Comparison of ENCODE assay signal across 8 cellular contexts in genomic region chrX:103584606-103585005, GRCh38. TPM values are rescaled to one million over a fixed set of nuclear protein-coding genes. Genes with fewer than 3 reads are reported as not detected.
A peak's percentile ranks its signal among the peaks of the same experiment; 100 is the strongest.
DNase-seq lines count a peak whose midpoint lies in the region; ATAC-seq, FAIRE-seq and TF ChIP-seq lines count a peak whose summit lies in the region.

No MANE protein-coding gene starts in this region.

- H3K4me3 ChIP-seq in pancreas (no peak overlapping the region), mesendoderm (ENCODE audit: low read length) (no peak overlapping the region)

- H3K27me3 ChIP-seq in pancreas (peaks cover 0 to 7% (median 0%) of the 10 kb centered on the region in 4 donors), mesendoderm (ENCODE audit: insufficient read depth, low read length, poor library complexity) (no peaks in the 10 kb centered on the region)

- no peak overlapping the region for H3K27ac Mint-ChIP-seq in endothelial cell (ENCODE audit: unreplicated experiment)

- H2BK15ac ChIP-seq in mesendoderm (replicated peaks; ENCODE audit: low read depth): no peak overlapping the region

- no peak overlapping the region for H3K23ac ChIP-seq in mesendoderm (ENCODE audit: low read length)

- H3K9ac ChIP-seq in mesendoderm (ENCODE audit: low read length): no peak overlapping the region

- no peaks in the 10 kb centered on the region for H3K9me3 Mint-ChIP-seq in endothelial cell (ENCODE audit: unreplicated experiment)

- intact Hi-C loops in pancreas (cut with DNase I): no loop called here

- H3K4me1 Mint-ChIP-seq in endothelial cell (ENCODE audit: unreplicated experiment): peaks cover 5% of the 10 kb centered on the region

- DNase-seq in NCI-H2196 (lab: John Stamatoyannopoulos, UW; ENCODE audit: unreplicated experiment) (peak; percentile 7), NCI-H2196 treated with DMSO at 0.1 percent for 48 hours (lab: John Stamatoyannopoulos, UW; ENCODE audit: unreplicated experiment) (no peak), NCI-H2227 (lab: John Stamatoyannopoulos, UW; ENCODE audit: unreplicated experiment) (peak; percentile 66), endothelial cell (ENCODE audit: low spot score) (no peak), retina (peak; percentile 8), pancreas (no peak), mesendoderm (no peak)
- DNase-seq in stimulated activated CD4-positive, alpha-beta T cell treated with anti-CD3 and anti-CD28 coated beads, Interleukin-4, amount 100 ng/mL, for 24 hours: no peak

- no peak overlapping the region for H2AK5ac ChIP-seq in mesendoderm (ENCODE audit: low read length)

- no peaks in the 10 kb centered on the region for H3K4me1 ChIP-seq in pancreas
- H3K4me1 ChIP-seq in mesendoderm (ENCODE audit: control insufficient read depth, low read depth, low read length): no peaks in the 10 kb centered on the region

- H2BK120ac ChIP-seq in mesendoderm (ENCODE audit: low read depth, low read length): no peak overlapping the region

- H2BK5ac ChIP-seq in mesendoderm (ENCODE audit: low read length): no peak overlapping the region

- no peak for ATAC-seq in pancreas

- no peaks in the 10 kb centered on the region for H3K36me3 Mint-ChIP-seq in endothelial cell (ENCODE audit: low read depth, unreplicated experiment)

- peak overlapping the region; percentile 94 for H3K4me3 Mint-ChIP-seq in endothelial cell (ENCODE audit: unreplicated experiment)

- H3K27me3 Mint-ChIP-seq in endothelial cell (ENCODE audit: unreplicated experiment): no peaks in the 10 kb centered on the region

- H3K36me3 ChIP-seq in pancreas (no peaks in the 10 kb centered on the region), mesendoderm (ENCODE audit: control insufficient read depth, insufficient read depth, low read length) (no peaks in the 10 kb centered on the region)

- H4K5ac ChIP-seq in mesendoderm (ENCODE audit: low read length): no peak overlapping the region

- no peak for FAIRE-seq in pancreas (lab: Jason Lieb, UNC)

- no peak overlapping the region for H4K8ac ChIP-seq in mesendoderm (ENCODE audit: low read depth, low read length)

- no peak overlapping the region for H3K18ac ChIP-seq in mesendoderm (ENCODE audit: low read length)

- H3K4ac ChIP-seq in mesendoderm (ENCODE audit: low read depth, low read length): no peak overlapping the region

- TF ChIP-seq CTCF in endothelial cell (IDR thresholded peaks at IDR 0.05; ENCODE audit: unreplicated experiment) (no peak), pancreas (IDR thresholded peaks at IDR 0.05) (no peak)

- H3K27ac ChIP-seq in pancreas: no peak overlapping the region
- no peak overlapping the region for H3K27ac ChIP-seq in mesendoderm (ENCODE audit: low read depth, low read length)

- no peaks in the 10 kb centered on the region for H3K79me2 ChIP-seq in mesendoderm (ENCODE audit: control insufficient read depth, insufficient read depth, low read length)

- no peaks in the 10 kb centered on the region for H3K9me3 ChIP-seq in pancreas

- WGBS in pancreas, 2 donors: 72 to 86% methylated on average over 3 of the region's 3 CpGs
- WGBS in mesendoderm (ENCODE audit: extremely low coverage, insufficient coverage, low lambda C conversion rate): no CpG with 5 or more reads among the region's 3 CpGs

- no peaks in the 10 kb centered on the region for H3K79me1 ChIP-seq in mesendoderm (ENCODE audit: low read length)

- no peak overlapping the region for H3K56ac ChIP-seq in mesendoderm (ENCODE audit: low read length)

- no peak overlapping the region for H3K4me2 ChIP-seq in mesendoderm (ENCODE audit: low read length)

RNA-seq across cellular contexts. Expression of gene TCEAL4, which starts 0.7 kb away (rescaled TPM):
- total RNA-seq in endothelial cell (ENCODE audit: unreplicated experiment) (95.5 TPM), pancreas (10 to 100 TPM; 16.7 to 31.4 (median 24.7) TPM)
- polyA plus RNA-seq in pancreas: 100 to 1,000 TPM in 1 of 2 donors, 10 to 100 TPM in 1; 99.7 to 132 TPM
- 100 TPM for polyA plus RNA-seq in mesendoderm (2013, experiment 1 of 2)
- 101 TPM for polyA plus RNA-seq in mesendoderm (2013, experiment 2 of 2)

RNA-seq across cellular contexts. Expression of gene TCEAL3, which starts 23.2 kb away (rescaled TPM):
- total RNA-seq in endothelial cell (ENCODE audit: unreplicated experiment): 12.2 TPM
- 10 to 100 TPM in 1 of 6 donors, 1 to 10 TPM in 5; 7.0 to 11.4 (median 8.0) TPM for total RNA-seq in pancreas
- 10 to 100 TPM; 18.9 to 40.2 TPM for polyA plus RNA-seq in pancreas
- 10.2 TPM for polyA plus RNA-seq in mesendoderm (2013, experiment 1 of 2)
- 11.5 TPM for polyA plus RNA-seq in mesendoderm (2013, experiment 2 of 2)

RNA-seq across cellular contexts. Expression of gene TCEAL1, which starts 44.2 kb away (rescaled TPM):
- 12.5 TPM for total RNA-seq in endothelial cell (ENCODE audit: unreplicated experiment)
- 10 to 100 TPM in 2 of 6 donors, 1 to 10 TPM in 4; 5.9 to 14.1 (median 8.8) TPM for total RNA-seq in pancreas
- 10 to 100 TPM; 14.9 to 31.9 TPM for polyA plus RNA-seq in pancreas
- polyA plus RNA-seq in mesendoderm (2013, experiment 1 of 2): 4.3 TPM
- polyA plus RNA-seq in mesendoderm (2013, experiment 2 of 2): 4.4 TPM

Comparison
In these comparisons a context has a peak if more than half of its experiments do, and no peak if none do; other contexts are left out.
1. DNase-seq: peak in NCI-H2196 (single experiment), NCI-H2227 (single experiment) and retina (single experiment); none in NCI-H2196 treated with DMSO at 0.1 percent for 48 hours (single experiment), endothelial cell (single experiment), pancreas (0 of 6), mesendoderm (single experiment) and stimulated activated CD4-positive, alpha-beta T cell treated with anti-CD3 and anti-CD28 coated beads, Interleukin-4, amount 100 ng/mL, for 24 hours (single experiment).